ENCODE assay signal across 34 cellular contexts in the genomic region with DNA sequence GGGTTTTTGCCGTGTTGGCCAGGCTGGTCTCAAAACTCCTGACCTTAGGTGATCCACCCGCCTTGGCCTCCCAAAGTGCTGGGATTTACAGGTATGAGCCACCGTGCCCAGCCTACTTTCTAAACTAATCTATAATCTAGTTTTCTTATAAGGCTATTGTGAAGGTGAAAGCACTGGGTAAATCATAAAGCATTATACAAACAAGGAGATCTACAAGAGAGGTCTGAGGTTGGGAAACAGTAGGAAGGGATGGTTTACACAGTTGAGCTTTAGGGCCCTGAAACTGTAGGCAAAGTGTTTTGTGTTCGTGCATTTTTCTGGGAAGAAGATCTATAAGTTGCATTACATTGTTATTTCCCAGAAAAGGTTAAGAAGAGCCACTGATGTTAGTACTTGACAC.
"Had no signal": no experiment of that assay in that cellular context is flagged by ENCODE, and none has a peak within 500 bp of the region (broad histone marks: within the 10 kb centered on the region; RNA-seq: fewer than 3 reads in every experiment).

No MANE protein-coding gene starts in this region.

- H3K4me1 Mint-ChIP-seq: activated B cell treated with CpG ODN at 0.5 μM for 24 hours; activated CD4-positive, alpha-beta T cell treated with anti-CD3 and anti-CD28 coated beads, Interleukin-2, amount 10 ng/mL, durations not matched to agents 24 days and 14 days; activated naive CD8-positive, alpha-beta T cell treated with anti-CD3 and anti-CD28 coated beads for 36 hours had no signal

- DNase-seq: activated B cell treated with CpG ODN at 0.5 μM for 24 hours; activated CD4-positive, alpha-beta memory T cell treated with anti-CD3 and anti-CD28 coated beads for 36 hours; activated CD4-positive, alpha-beta T cell treated with anti-CD3 and anti-CD28 coated beads for 4 hours; activated CD4-positive, alpha-beta T cell treated with anti-CD3 and anti-CD28 coated beads, Interleukin-2, amount 10 ng/mL, durations not matched to agents 24 days and 14 days; activated CD4-positive, alpha-beta T cell treated with anti-CD3 and anti-CD28 coated beads, Interleukin-2, amount 50 U/mL, for 1 hour; activated CD4-positive, alpha-beta T cell treated with anti-CD3 and anti-CD28 coated beads, Interleukin-2, amount 50 U/mL, for 4 hours; activated CD4-positive, CD25-positive, alpha-beta regulatory T cell treated with anti-CD3 and anti-CD28 coated beads, Interleukin-2, amount 50 U/mL, for 72 hours; activated CD8-positive, alpha-beta memory T cell treated with anti-CD3 and anti-CD28 coated beads, Interleukin-2, amount 50 U/mL, for 4 hours; activated CD8-positive, alpha-beta T cell treated with anti-CD3 and anti-CD28 coated beads for 36 hours; activated effector memory CD4-positive, alpha-beta T cell treated with Interleukin-2 at 50 U/mL for 16 hours; activated gamma-delta T cell; activated naive CD4-positive, alpha-beta T cell treated with anti-CD3 and anti-CD28 coated beads for 36 hours; activated naive CD4-positive, alpha-beta T cell treated with anti-CD3 and anti-CD28 coated beads, Interleukin-2, amount 50 U/mL, for 16 hours; activated naive CD8-positive, alpha-beta T cell treated with anti-CD3 and anti-CD28 coated beads for 36 hours; activated T-cell treated with anti-CD3 and anti-CD28 coated beads for 4 hours; activated T-cell treated with anti-CD3 and anti-CD28 coated beads, Interleukin-2, amount 50 U/mL, for 1 hour; activated T-cell treated with anti-CD3 and anti-CD28 coated beads, Interleukin-2, amount 50 U/mL, for 4 hours; adrenal gland; amniotic stem cell; aorta; body of pancreas; brain microvascular endothelial cell; central memory CD4-positive, alpha-beta T cell; T-helper 1 cell; T-helper 2 cell; T-helper 9 cell had no signal

- H3K4me3 ChIP-seq: adrenal gland, body of pancreas, breast epithelium had no signal

- FAIRE-seq: astrocyte, TTC549 had no signal

- ATAC-seq: activated CD8-positive, alpha-beta T cell treated with anti-CD3 and anti-CD28 coated beads for 36 hours; activated naive CD4-positive, alpha-beta T cell treated with anti-CD3 and anti-CD28 coated beads, Interleukin-2, amount 50 U/mL, for 72 hours; activated T-cell treated with anti-CD3 and anti-CD28 coated beads, Interleukin-2, amount 50 U/mL, for 4 hours; body of pancreas had no signal

- H3K4me1 ChIP-seq: adrenal gland, body of pancreas, breast epithelium had no signal

- H3K36me3 Mint-ChIP-seq: activated CD4-positive, alpha-beta memory T cell treated with anti-CD3 and anti-CD28 coated beads for 36 hours; activated naive CD4-positive, alpha-beta T cell treated with anti-CD3 and anti-CD28 coated beads, Interleukin-2, amount 50 U/mL, for 72 hours; activated naive CD8-positive, alpha-beta T cell treated with anti-CD3 and anti-CD28 coated beads for 36 hours had no signal

- H3K9me3 ChIP-seq: adrenal gland, body of pancreas, breast epithelium had no signal

- H3K27ac Mint-ChIP-seq: activated B cell treated with CpG ODN at 0.5 μM for 24 hours; activated CD4-positive, alpha-beta memory T cell treated with anti-CD3 and anti-CD28 coated beads for 36 hours; activated CD4-positive, alpha-beta T cell treated with anti-CD3 and anti-CD28 coated beads, Interleukin-2, amount 10 ng/mL, durations not matched to agents 24 days and 14 days; activated CD8-positive, alpha-beta T cell treated with anti-CD3 and anti-CD28 coated beads for 36 hours; activated naive CD4-positive, alpha-beta T cell treated with anti-CD3 and anti-CD28 coated beads for 36 hours; activated naive CD4-positive, alpha-beta T cell treated with anti-CD3 and anti-CD28 coated beads, Interleukin-2, amount 50 U/mL, for 72 hours; activated naive CD8-positive, alpha-beta T cell treated with anti-CD3 and anti-CD28 coated beads for 36 hours; activated T-helper 2 cell treated with anti-CD3 and anti-CD28 coated beads, Interferon-gamma antibody, Interleukin-2, Interleukin-4, amounts not matched to agents 10 μg/mL and 5 μg/mL and 100 μg/mL, durations not matched to agents 14 hours and 24 hours and 36 hours; T-helper 1 cell treated with Interleukin-12 subunit alpha and Interleukin-12 subunit beta and Interleukin-4 antibody, amounts not matched to agents 30 μg/mL and 1 μg/mL, for 36 hours; T-helper 2 cell treated with Interferon-gamma antibody and Interleukin-4, amounts not matched to agents 5 μg/mL and 100 μg/mL, for 36 hours had no signal

- H3K36me3 ChIP-seq: adrenal gland, brain microvascular endothelial cell, breast epithelium had no signal

- H3K27ac ChIP-seq: adrenal gland, body of pancreas, brain microvascular endothelial cell, breast epithelium, VCaP had no signal

- H3K27me3 ChIP-seq: adrenal gland, body of pancreas, brain microvascular endothelial cell, breast epithelium had no signal

- H3K9me3 Mint-ChIP-seq: activated B cell treated with CpG ODN at 0.5 μM for 24 hours; activated CD4-positive, alpha-beta memory T cell treated with anti-CD3 and anti-CD28 coated beads for 36 hours; activated CD4-positive, alpha-beta T cell treated with anti-CD3 and anti-CD28 coated beads, Interleukin-2, amount 10 ng/mL, durations not matched to agents 24 days and 14 days; activated CD8-positive, alpha-beta T cell treated with anti-CD3 and anti-CD28 coated beads for 36 hours; activated naive CD4-positive, alpha-beta T cell treated with anti-CD3 and anti-CD28 coated beads for 36 hours; activated naive CD4-positive, alpha-beta T cell treated with anti-CD3 and anti-CD28 coated beads, Interleukin-2, amount 50 U/mL, for 72 hours; activated naive CD8-positive, alpha-beta T cell treated with anti-CD3 and anti-CD28 coated beads for 36 hours; activated T-cell treated with anti-CD3 and anti-CD28 coated beads, Interleukin-2, amount 50 U/mL, for 4 hours; activated T-helper 2 cell treated with anti-CD3 and anti-CD28 coated beads, Interferon-gamma antibody, Interleukin-2, Interleukin-4, amounts not matched to agents 10 μg/mL and 5 μg/mL and 100 μg/mL, durations not matched to agents 14 hours and 24 hours and 36 hours; T-helper 1 cell treated with Interleukin-12 subunit alpha and Interleukin-12 subunit beta and Interleukin-4 antibody, amounts not matched to agents 30 μg/mL and 1 μg/mL, for 36 hours; T-helper 2 cell treated with Interferon-gamma antibody and Interleukin-4, amounts not matched to agents 5 μg/mL and 100 μg/mL, for 36 hours had no signal

- H3K4me3 Mint-ChIP-seq: activated B cell treated with CpG ODN at 0.5 μM for 24 hours; activated CD4-positive, alpha-beta memory T cell treated with anti-CD3 and anti-CD28 coated beads for 36 hours; activated CD4-positive, alpha-beta T cell treated with anti-CD3 and anti-CD28 coated beads, Interleukin-2, amount 10 ng/mL, durations not matched to agents 24 days and 14 days; activated CD8-positive, alpha-beta T cell treated with anti-CD3 and anti-CD28 coated beads for 36 hours; activated naive CD4-positive, alpha-beta T cell treated with anti-CD3 and anti-CD28 coated beads for 36 hours; activated naive CD8-positive, alpha-beta T cell treated with anti-CD3 and anti-CD28 coated beads for 36 hours; activated T-cell treated with anti-CD3 and anti-CD28 coated beads, Interleukin-2, amount 50 U/mL, for 4 hours; T-helper 1 cell treated with Interleukin-12 subunit alpha and Interleukin-12 subunit beta and Interleukin-4 antibody, amounts not matched to agents 30 μg/mL and 1 μg/mL, for 36 hours; T-helper 2 cell treated with Interferon-gamma antibody and Interleukin-4, amounts not matched to agents 5 μg/mL and 100 μg/mL, for 36 hours had no signal
